In the genomic region with DNA sequence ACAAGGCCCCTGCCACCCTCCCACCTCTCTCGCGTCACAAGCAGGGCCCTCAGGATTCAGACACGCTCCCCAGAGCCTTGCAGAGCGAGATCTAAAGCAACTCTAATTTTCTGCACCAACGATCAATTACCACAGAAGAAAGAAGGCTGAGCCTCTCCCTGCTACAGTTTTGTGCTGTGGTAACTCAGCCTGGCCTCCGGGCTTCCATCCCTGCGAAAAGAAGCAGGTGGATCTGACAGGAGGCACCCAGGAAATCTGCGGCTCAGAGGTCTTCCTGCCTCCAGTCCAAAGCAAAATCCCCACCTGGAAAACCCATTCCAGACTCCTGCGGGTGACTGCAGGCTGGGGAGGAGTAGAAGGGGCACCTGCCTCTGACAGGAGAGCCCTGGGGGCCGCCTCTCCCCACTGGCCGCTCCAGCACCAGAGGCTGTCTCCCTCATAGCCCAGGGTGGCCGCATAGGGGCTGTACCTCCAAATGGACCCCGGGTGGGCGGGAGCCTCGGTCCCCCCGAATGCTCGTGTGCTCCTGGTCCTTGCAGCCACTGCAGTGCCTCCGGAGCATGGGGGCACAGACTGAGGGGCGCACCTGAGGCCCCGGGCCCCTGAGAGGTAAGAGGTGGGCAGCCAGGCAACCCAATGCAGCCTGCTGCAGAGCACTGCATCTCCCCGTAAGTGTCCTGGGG, we compare ENCODE assay signal across 27 cellular contexts. TPM values are rescaled to one million over a fixed set of nuclear protein-coding genes. Genes with fewer than 3 reads are reported as not detected.
DNase-seq lines count a peak whose midpoint lies in the region; ATAC-seq and TF ChIP-seq lines count a peak whose summit lies in the region.
"Had no signal": no experiment of that assay in that cellular context is flagged by ENCODE, and none has a peak within 500 bp of the region (broad histone marks: within the 10 kb centered on the region; RNA-seq: fewer than 3 reads in every experiment).

No MANE protein-coding gene starts in this region.

- intact Hi-C loops in left ventricle myocardium inferior (cut with micrococcal nuclease) (no loop called here), Right ventricle myocardium inferior (cut with DNase I) (no loop called here)

- no peak overlapping the region for H3K4me2 ChIP-seq in osteoblast (ENCODE audit: insufficient read depth, low read length)

- peaks cover 87% of the 10 kb centered on the region for H3K79me2 ChIP-seq in osteoblast (ENCODE audit: insufficient read depth, low read length)

- no peak for ATAC-seq in Right ventricle myocardium inferior
- ATAC-seq: activated CD4-positive, alpha-beta T cell treated with anti-CD3 and anti-CD28 coated beads for 36 hours; activated CD8-positive, alpha-beta T cell treated with anti-CD3 and anti-CD28 coated beads, Interleukin-2, amount 10 ng/mL, durations not matched to agents 7 days and 5 days; gastroesophageal sphincter; lower lobe of right lung; right lobe of liver had no signal

- DNase-seq in left ventricle myocardium inferior (no peak), Right ventricle myocardium inferior (ENCODE audit: missing footprints) (no peak), iPS-NIHi7 (ENCODE audit: extremely low spot score) (peak; percentile 12), osteoblast (ENCODE audit: insufficient read length, low spot score, missing footprints) (peak; percentile 70), DMS 273 treated with DMSO at 0.1 percent for 48 hours (lab: John Stamatoyannopoulos, UW) (no peak), NCI-H1092 (lab: John Stamatoyannopoulos, UW) (no peak), NCI-H1417 (lab: John Stamatoyannopoulos, UW) (no peak)
- DNase-seq in stimulated activated CD4-positive, alpha-beta T cell treated with anti-CD3 and anti-CD28 coated beads, Interleukin-4, amount 100 ng/mL, for 24 hours = no peak
- DNase-seq: activated CD4-positive, alpha-beta T cell treated with anti-CD3 and anti-CD28 coated beads for 36 hours; activated CD8-positive, alpha-beta T cell treated with anti-CD3 and anti-CD28 coated beads, Interleukin-2, amount 10 ng/mL, durations not matched to agents 7 days and 5 days; activated effector memory CD4-positive, alpha-beta T cell treated with anti-CD3 and anti-CD28 coated beads, Interleukin-2, amount 50 U/mL, for 16 hours; activated naive CD8-positive, alpha-beta T cell treated with anti-CD3 and anti-CD28 coated beads, Interleukin-2, amount 10 ng/mL, durations not matched to agents 7 days and 5 days; activated T-cell treated with anti-CD3 and anti-CD28 coated beads for 4 hours; central memory CD4-positive, alpha-beta T cell; DMS53; HCEC 1CT; KBM-7; lower lobe of right lung; NCI-H1105 treated with DMSO at 0.1 percent for 48 hours; NCI-H2081; NCI-H446; NCI-H774; stimulated activated CD4-positive, alpha-beta T cell treated with anti-CD3 and anti-CD28 coated beads, Interleukin-15, amount 100 ng/mL, for 24 hours; stimulated activated naive CD4-positive, alpha-beta T cell treated with Interleukin-2 at 50 U/mL for 16 hours had no signal

- peaks cover 77% of the 10 kb centered on the region for H4K20me1 ChIP-seq in osteoblast (ENCODE audit: insufficient read depth, low read length)

- H3K9me3 ChIP-seq in left ventricle myocardium inferior (replicated peaks) (no peaks in the 10 kb centered on the region), osteoblast (ENCODE audit: low read depth, low read length) (no peaks in the 10 kb centered on the region)
- H3K9me3 ChIP-seq: gastroesophageal sphincter, lower lobe of right lung, right lobe of liver, testis had no signal

- H3K36me3 ChIP-seq in left ventricle myocardium inferior = no peaks in the 10 kb centered on the region
- H3K36me3 ChIP-seq in osteoblast (ENCODE audit: insufficient read depth, low read length) = no peaks in the 10 kb centered on the region
- H3K36me3 ChIP-seq: gastroesophageal sphincter, lower lobe of right lung, right lobe of liver had no signal

- no peak overlapping the region for H2AFZ ChIP-seq in osteoblast (ENCODE audit: low read length)

- TF ChIP-seq CTCF in left ventricle myocardium inferior (IDR thresholded peaks at IDR 0.05; ENCODE audit: borderline replicate concordance) (no peak), osteoblast (IDR thresholded peaks at IDR 0.05; ENCODE audit: extremely low read depth, low read depth, low read length) (no peak)

- H3K27me3 ChIP-seq in left ventricle myocardium inferior (ENCODE audit: low read depth) (no peaks in the 10 kb centered on the region), osteoblast (ENCODE audit: insufficient read depth, low read length) (no peaks in the 10 kb centered on the region)
- H3K27me3 ChIP-seq: gastroesophageal sphincter, right lobe of liver, testis had no signal

- H3K4me3 ChIP-seq in left ventricle myocardium inferior (no peak overlapping the region), osteoblast (ENCODE audit: insufficient read depth, low read length) (no peak overlapping the region)
- H3K4me3 ChIP-seq: gastroesophageal sphincter, lower lobe of right lung, right lobe of liver, testis had no signal

- peaks cover 80% of the 10 kb centered on the region for H3K4me1 ChIP-seq in left ventricle myocardium inferior
- H3K4me1 ChIP-seq in osteoblast (ENCODE audit: insufficient read depth, low read length) = peaks cover 5% of the 10 kb centered on the region
- H3K4me1 ChIP-seq: right lobe of liver had no signal

- H3K27ac ChIP-seq in left ventricle myocardium inferior (replicated peaks) (peak overlapping the region; percentile 79), osteoblast (ENCODE audit: low read depth, low read length) (no peak overlapping the region)
- H3K27ac ChIP-seq: lower lobe of right lung, right lobe of liver, testis had no signal

RNA-seq across cellular contexts. Expression of gene PXDN, which starts 31.0 kb away (rescaled TPM):
- 15.7 TPM for total RNA-seq in left ventricle myocardium inferior
- total RNA-seq in Right ventricle myocardium inferior = 19.7 TPM
- 307 and 324 TPM in 2 replicates for total RNA-seq in osteoblast

Comparison
In these comparisons a context has a peak if more than half of its experiments do, and no peak if none do; other contexts are left out.
1. DNase-seq: peak in iPS-NIHi7 (single experiment) and osteoblast (single experiment); none in left ventricle myocardium inferior (single experiment), Right ventricle myocardium inferior (single experiment), DMS 273 treated with DMSO at 0.1 percent for 48 hours (single experiment), stimulated activated CD4-positive, alpha-beta T cell treated with anti-CD3 and anti-CD28 coated beads, Interleukin-4, amount 100 ng/mL, for 24 hours (single experiment), NCI-H1092 (single experiment) and NCI-H1417 (0 of 3).
2. RNA of gene PXDN, which starts 31.0 kb away (total RNA-seq): 307 to 324 TPM in osteoblast; 19.7 TPM in Right ventricle myocardium inferior (single experiment) and 15.7 TPM in left ventricle myocardium inferior (single experiment); every median in the first group is over 10 times any median in the second.